2 cellular contexts compared by ENCODE assay signal in genomic region chr13:98307744-98308524, GRCh38.
A peak's percentile ranks its signal among the peaks of the same experiment; 100 is the strongest.
TF ChIP-seq lines count a peak whose summit lies in the region.

No MANE protein-coding gene starts in this region.

TF ChIP-seq in IMR-90, 13 proteins besides CTCF, POLR2A, EP300 and RAD21:
- TF ChIP-seq MAZ (IDR thresholded peaks at IDR 0.05; ENCODE audit: borderline replicate concordance, low read depth, low read length), result peak; percentile 52; the same call in 1 of the 2 replicates
- TF ChIP-seq BHLHE40 (IDR thresholded peaks at IDR 0.05; ENCODE audit: low read depth, low read length), result no peak

TF ChIP-seq in liver, 16 proteins besides CTCF, POLR2A, EP300 and RAD21:
- TF ChIP-seq RXRA (IDR thresholded peaks at IDR 0.05), result peak; percentile 3 to 49
- TF ChIP-seq ZBTB33 (IDR thresholded peaks at IDR 0.05), result no peak
- no peak for TF ChIP-seq SP1 (IDR thresholded peaks at IDR 0.05)
- TF ChIP-seq ATF3 (IDR thresholded peaks at IDR 0.05), result no peak
- no peak for TF ChIP-seq TAF1 (conservative IDR thresholded peaks at IDR 0.05)
- TF ChIP-seq HNF4G (IDR thresholded peaks at IDR 0.05), result no peak
- TF ChIP-seq HNF4A (conservative IDR thresholded peaks at IDR 0.05), result peak; percentile 27 to 29
- TF ChIP-seq NR2F2 (IDR thresholded peaks at IDR 0.05), result no peak
- no peak for TF ChIP-seq YY1 (IDR thresholded peaks at IDR 0.05)
- no peak for TF ChIP-seq FOXA1 (IDR thresholded peaks at IDR 0.05)
- peak; percentile 27 for TF ChIP-seq MAX (IDR thresholded peaks at IDR 0.05)
- no peak for TF ChIP-seq REST (IDR thresholded peaks at IDR 0.05)
- no peak for TF ChIP-seq GABPA (IDR thresholded peaks at IDR 0.05 in 1 of 2, conservative IDR thresholded peaks at IDR 0.05 in 1 of 2)
